In the genomic region with DNA sequence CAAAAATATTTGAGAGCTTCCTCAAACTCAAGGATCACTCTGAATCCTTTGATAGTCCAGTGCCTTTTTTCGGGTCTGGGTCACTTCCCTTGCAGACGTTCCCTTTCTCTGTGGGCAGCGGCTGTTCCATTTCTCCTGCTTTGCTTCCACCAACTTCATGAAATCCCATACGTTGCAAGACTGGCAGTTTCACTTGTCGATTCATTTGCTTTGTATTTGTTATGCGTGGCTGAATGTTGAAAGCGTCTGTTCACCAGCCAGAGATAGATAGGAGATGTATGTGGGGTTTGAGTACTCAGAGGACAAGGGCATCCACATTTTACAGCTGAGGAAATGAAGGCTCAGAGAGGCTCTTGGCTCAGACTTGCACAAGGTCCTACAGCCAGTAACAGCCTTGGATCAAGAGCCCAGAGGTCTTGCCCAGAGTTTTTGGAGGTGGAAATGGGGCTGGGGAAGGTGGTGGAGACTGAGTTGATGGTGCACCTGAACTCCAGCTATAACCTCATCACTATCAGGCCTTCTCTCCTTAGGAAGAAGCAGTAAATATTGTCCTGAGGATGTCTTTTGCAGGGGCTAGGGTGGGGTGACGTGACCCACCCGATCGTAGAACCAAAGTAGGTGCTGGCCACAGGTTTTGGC, we compare ENCODE assay signal across 8 cellular contexts. TPM values are rescaled to one million over a fixed set of nuclear protein-coding genes. Genes with fewer than 3 reads are reported as not detected.
A peak's percentile ranks its signal among the peaks of the same experiment; 100 is the strongest.
DNase-seq lines count a peak whose midpoint lies in the region; ATAC-seq and TF ChIP-seq lines count a peak whose summit lies in the region.

No MANE protein-coding gene starts in this region.

- H3K4me3 ChIP-seq in Loucy (ENCODE audit: low read length, poor library complexity, severe bottlenecking) = peak overlapping the region; percentile 83
- H3K4me3 ChIP-seq in gastroesophageal sphincter = no peak overlapping the region

- peak overlapping the region; percentile 89 for H3K9ac ChIP-seq in Loucy (ENCODE audit: low read depth, low read length, poor library complexity, severe bottlenecking)

- H4K20me1 ChIP-seq in Loucy (ENCODE audit: insufficient read depth, low read length, poor library complexity, severe bottlenecking) = no peaks in the 10 kb centered on the region

- POLR2A ChIA-PET in GM10248 (lab: Yijun Ruan, JAX) = interaction anchor here (0.7 to 1.8 kb wide), 4 partner anchors 7 to 64 kb away, joined by 3 to 8 read pairs (median 4); no protein-coding TSS in a partner anchor
- POLR2A ChIA-PET in activated naive CD8-positive, alpha-beta T cell treated with anti-CD3 and anti-CD28 coated beads, Interleukin-2, amount 10 ng/mL, durations not matched to agents 7 days and 5 days (lab: Charles Lee) = interaction anchor here (1.4 to 2.5 kb wide), 6 partner anchors 8 to 91 kb away, joined by 4 to 10 read pairs (median 8); a partner anchor contains a TSS

- no peaks in the 10 kb centered on the region for H3F3A ChIP-seq in Loucy (ENCODE audit: low read depth)

- peak overlapping the region; percentile 85 for H3K4me3 Mint-ChIP-seq in activated naive CD8-positive, alpha-beta T cell treated with anti-CD3 and anti-CD28 coated beads, Interleukin-2, amount 10 ng/mL, durations not matched to agents 7 days and 5 days
- peak overlapping the region; percentile 69 for H3K4me3 Mint-ChIP-seq in osteocyte (ENCODE audit: unreplicated experiment)

- H3K27me3 ChIP-seq in Loucy (ENCODE audit: insufficient read depth, low read length, poor library complexity, severe bottlenecking) = no peaks in the 10 kb centered on the region
- peaks cover 9% of the 10 kb centered on the region for H3K27me3 ChIP-seq in gastroesophageal sphincter

- no peaks in the 10 kb centered on the region for H3K27me3 Mint-ChIP-seq in activated naive CD8-positive, alpha-beta T cell treated with anti-CD3 and anti-CD28 coated beads, Interleukin-2, amount 10 ng/mL, durations not matched to agents 7 days and 5 days
- H3K27me3 Mint-ChIP-seq in osteocyte (ENCODE audit: unreplicated experiment) = peaks cover 4% of the 10 kb centered on the region

- no peaks in the 10 kb centered on the region for H3K36me3 ChIP-seq in Loucy (ENCODE audit: insufficient read depth, low read length)
- no peaks in the 10 kb centered on the region for H3K36me3 ChIP-seq in gastroesophageal sphincter

- H3K79me2 ChIP-seq in Loucy (ENCODE audit: insufficient read depth, low read length) = peaks cover 43% of the 10 kb centered on the region

- WGBS in gastroesophageal sphincter (ENCODE audit: low coverage in 1 of 2), 2 donors = 64 to 76% methylated on average over 5 to 6 of the region's 10 CpGs

- no peak overlapping the region for H2AFZ ChIP-seq in Loucy (ENCODE audit: low read length)

- no peaks in the 10 kb centered on the region for H3K9me3 Mint-ChIP-seq in activated naive CD8-positive, alpha-beta T cell treated with anti-CD3 and anti-CD28 coated beads, Interleukin-2, amount 10 ng/mL, durations not matched to agents 7 days and 5 days
- H3K9me3 Mint-ChIP-seq in osteocyte (ENCODE audit: unreplicated experiment) = no peaks in the 10 kb centered on the region

- no peaks in the 10 kb centered on the region for H3K9me2 ChIP-seq in Loucy (replicated peaks; ENCODE audit: low read depth, low read length)

- no peaks in the 10 kb centered on the region for H3K36me3 Mint-ChIP-seq in activated naive CD8-positive, alpha-beta T cell treated with anti-CD3 and anti-CD28 coated beads, Interleukin-2, amount 10 ng/mL, durations not matched to agents 7 days and 5 days
- H3K36me3 Mint-ChIP-seq in osteocyte (ENCODE audit: unreplicated experiment) = no peaks in the 10 kb centered on the region

- no peak for TF ChIP-seq POLR2A in gastroesophageal sphincter (IDR thresholded peaks at IDR 0.05)

- peak overlapping the region in 1 of 4 donors; percentile 89 for H3K27ac ChIP-seq in gastroesophageal sphincter

- TF ChIP-seq EP300 in gastroesophageal sphincter (IDR thresholded peaks at IDR 0.05) = no peak

- peak overlapping the region; percentile 86 for H3K27ac Mint-ChIP-seq in activated naive CD8-positive, alpha-beta T cell treated with anti-CD3 and anti-CD28 coated beads, Interleukin-2, amount 10 ng/mL, durations not matched to agents 7 days and 5 days
- no peak overlapping the region for H3K27ac Mint-ChIP-seq in osteocyte (ENCODE audit: unreplicated experiment)

- H3K4me1 ChIP-seq in Loucy (ENCODE audit: insufficient read depth, low read length, poor library complexity, severe bottlenecking) (peaks cover 58% of the 10 kb centered on the region), gastroesophageal sphincter (peaks cover 0 to 45% (median 29%) of the 10 kb centered on the region in 3 donors)

- H3K9me3 ChIP-seq in Loucy (ENCODE audit: insufficient read depth, low read depth, low read length) (no peaks in the 10 kb centered on the region), gastroesophageal sphincter (no peaks in the 10 kb centered on the region)

- DNase-seq in GM10248 (ENCODE audit: extremely low spot score) = peak; percentile 30
- no peak for DNase-seq in activated naive CD8-positive, alpha-beta T cell treated with anti-CD3 and anti-CD28 coated beads, Interleukin-2, amount 10 ng/mL, durations not matched to agents 7 days and 5 days
- DNase-seq in osteocyte (ENCODE audit: extremely low spot score, unreplicated experiment) = no peak
- no peak for DNase-seq in HCEC 1CT

- H3K4me1 Mint-ChIP-seq in activated naive CD8-positive, alpha-beta T cell treated with anti-CD3 and anti-CD28 coated beads, Interleukin-2, amount 10 ng/mL, durations not matched to agents 7 days and 5 days = peaks cover 65% of the 10 kb centered on the region
- H3K4me1 Mint-ChIP-seq in osteocyte (ENCODE audit: unreplicated experiment) = peaks cover 50% of the 10 kb centered on the region

- CTCF ChIA-PET in GM10248 (lab: Yijun Ruan, JAX) = interaction anchor here (0.8 to 2.7 kb wide), 11 partner anchors 8 to 238 kb away, joined by 3 to 16 read pairs (median 5); a partner anchor contains a TSS

- ATAC-seq in activated naive CD8-positive, alpha-beta T cell treated with anti-CD3 and anti-CD28 coated beads, Interleukin-2, amount 10 ng/mL, durations not matched to agents 7 days and 5 days (ENCODE audit: low read depth) = no peak
- no peak for ATAC-seq in HG03571 (IDR thresholded peaks at IDR 0.05; ENCODE audit: unreplicated experiment)
- no peak for ATAC-seq in HG02763 (IDR thresholded peaks at IDR 0.05; ENCODE audit: unreplicated experiment)
- no peak for ATAC-seq in gastroesophageal sphincter

- no peak for TF ChIP-seq CTCF in GM10248 (IDR thresholded peaks at IDR 0.05; ENCODE audit: control extremely low read depth, extremely low read depth, low read depth, missing control alignments)
- TF ChIP-seq CTCF in Loucy (conservative IDR thresholded peaks at IDR 0.05; ENCODE audit: low read length) = no peak
- TF ChIP-seq CTCF in osteocyte (IDR thresholded peaks at IDR 0.05) = no peak
- no peak for TF ChIP-seq CTCF in gastroesophageal sphincter (IDR thresholded peaks at IDR 0.05)

- H3K4me2 ChIP-seq in Loucy (ENCODE audit: low read depth, low read length, poor library complexity, severe bottlenecking) = peak overlapping the region; percentile 92

RNA-seq across cellular contexts. Expression of a gene that starts 1.3 kb away (rescaled TPM):
- 10 to 100 TPM; 11.3 to 15.1 TPM for total RNA-seq in activated naive CD8-positive, alpha-beta T cell treated with anti-CD3 and anti-CD28 coated beads, Interleukin-2, amount 10 ng/mL, durations not matched to agents 7 days and 5 days
- 17.2 and 18.8 TPM in 2 replicates for total RNA-seq in osteocyte
- 10 to 100 TPM; 24.4 to 56.6 (median 35.7) TPM for total RNA-seq in gastroesophageal sphincter

RNA-seq across cellular contexts. Expression of a gene that starts 4.7 kb away (rescaled TPM):
- 10 to 100 TPM; 14.3 to 15.7 TPM for total RNA-seq in activated naive CD8-positive, alpha-beta T cell treated with anti-CD3 and anti-CD28 coated beads, Interleukin-2, amount 10 ng/mL, durations not matched to agents 7 days and 5 days
- total RNA-seq in osteocyte = not detected in 2 replicates
- under 1 TPM in 1 of 4 donors, not detected in 3; 0.40 TPM for total RNA-seq in gastroesophageal sphincter

RNA-seq across cellular contexts. Expression of a gene that starts 51.4 kb away (rescaled TPM):
- total RNA-seq in activated naive CD8-positive, alpha-beta T cell treated with anti-CD3 and anti-CD28 coated beads, Interleukin-2, amount 10 ng/mL, durations not matched to agents 7 days and 5 days = 1 to 10 TPM; 6.3 to 6.4 TPM
- total RNA-seq in osteocyte (22.5 and 24.4 TPM in 2 replicates), gastroesophageal sphincter (10 to 100 TPM; 16.6 to 36.6 (median 26.6) TPM)

Comparison
In these comparisons a context has a peak if more than half of its experiments do, and no peak if none do; other contexts are left out.
1. RNA of a gene that starts 4.7 kb away (total RNA-seq): 14.3 to 15.7 TPM in activated naive CD8-positive, alpha-beta T cell treated with anti-CD3 and anti-CD28 coated beads, Interleukin-2, amount 10 ng/mL, durations not matched to agents 7 days and 5 days; 0.40 TPM in gastroesophageal sphincter and not detected in osteocyte; every median in the first group is over 10 times any median in the second.